5 cellular contexts compared by ENCODE assay signal in the genomic region with DNA sequence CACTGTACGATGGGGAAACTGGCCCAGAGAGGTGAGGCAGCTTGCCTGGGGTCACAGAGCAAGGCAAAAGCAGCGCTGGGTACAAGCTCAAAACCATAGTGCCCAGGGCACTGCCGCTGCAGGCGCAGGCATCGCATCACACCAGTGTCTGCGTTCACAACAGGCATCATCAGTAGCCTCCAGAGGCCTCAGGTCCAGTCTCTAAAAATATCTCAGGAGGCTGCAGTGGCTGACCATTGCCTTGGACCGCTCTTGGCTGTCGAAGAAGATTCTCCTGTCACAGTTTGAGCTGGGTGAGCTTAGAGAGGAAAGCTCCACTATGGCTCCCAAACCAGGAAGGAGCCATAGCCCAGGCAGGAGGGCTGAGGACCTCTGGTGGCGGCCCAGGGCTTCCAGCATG. TPM values are rescaled to one million over a fixed set of nuclear protein-coding genes. Genes with fewer than 3 reads are reported as not detected.
"Had no signal": no experiment of that assay in that cellular context is flagged by ENCODE, and none has a peak within 500 bp of the region (broad histone marks: within the 10 kb centered on the region; RNA-seq: fewer than 3 reads in every experiment).

No MANE protein-coding gene starts in this region.

RNA-seq across cellular contexts. Expression of gene IQSEC3, which starts 51.2 kb away (rescaled TPM):
- total RNA-seq: LHCN-M2, MCF 10A, NCI-H460, OCI-LY7, SJSA1 had no signal
